In genomic region chr11:44120169-44120568, GRCh38 we compare ENCODE assay signal across 14 cellular contexts. TPM values are rescaled to one million over a fixed set of nuclear protein-coding genes. Genes with fewer than 3 reads are reported as not detected.
DNase-seq lines count a peak whose midpoint lies in the region; ATAC-seq, FAIRE-seq and TF ChIP-seq lines count a peak whose summit lies in the region.
"Had no signal": no experiment of that assay in that cellular context is flagged by ENCODE, and none has a peak within 500 bp of the region (broad histone marks: within the 10 kb centered on the region; RNA-seq: fewer than 3 reads in every experiment).

No MANE protein-coding gene starts in this region.

- POLR2A ChIA-PET in activated CD4-positive, alpha-beta T cell treated with anti-CD3 and anti-CD28 coated beads for 36 hours (lab: Charles Lee), result no interaction called here

- FAIRE-seq in urothelium cell line (lab: Jason Lieb, UNC), result no peak
- FAIRE-seq: GM18507 had no signal

- H3K4me3 ChIP-seq in astrocyte of the cerebellum (ENCODE audit: low read depth, low read length) (no peak overlapping the region), left ventricle myocardium inferior (no peak overlapping the region)
- H3K4me3 ChIP-seq: upper lobe of left lung had no signal

- H3K27me3 ChIP-seq in left ventricle myocardium inferior (ENCODE audit: low read depth), result no peaks in the 10 kb centered on the region
- H3K27me3 ChIP-seq: upper lobe of left lung had no signal

- no peaks in the 10 kb centered on the region for H3K9me3 Mint-ChIP-seq in activated CD4-positive, alpha-beta T cell treated with anti-CD3 and anti-CD28 coated beads for 36 hours (ENCODE audit: low read depth)
- H3K9me3 Mint-ChIP-seq: activated CD4-positive, alpha-beta memory T cell treated with anti-CD3 and anti-CD28 coated beads, Interleukin-2, amount 10 ng/mL, durations not matched to agents 7 days and 5 days; naive thymus-derived CD8-positive, alpha-beta T cell had no signal

- DNase-seq in activated CD4-positive, alpha-beta T cell treated with anti-CD3 and anti-CD28 coated beads for 36 hours, result peak; percentile 13
- no peak for DNase-seq in activated CD4-positive, alpha-beta T cell treated with anti-CD3 and anti-CD28 coated beads for 48 hours
- DNase-seq in astrocyte of the cerebellum (ENCODE audit: low read depth), result no peak
- DNase-seq in left ventricle myocardium inferior, result peak; percentile 30
- peak; percentile 16 for DNase-seq in urothelium cell line (ENCODE audit: low spot score)
- DNase-seq in LoVo (ENCODE audit: low spot score), result no peak
- no peak for DNase-seq in CD1c-positive myeloid dendritic cell (ENCODE audit: extremely low spot score)
- DNase-seq in hypothalamus (lab: John Stamatoyannopoulos, UW), result no peak
- DNase-seq: activated CD4-positive, alpha-beta memory T cell treated with anti-CD3 and anti-CD28 coated beads, Interleukin-2, amount 10 ng/mL, durations not matched to agents 7 days and 5 days; GOT3; naive thymus-derived CD8-positive, alpha-beta T cell; NCI-H1694; upper lobe of left lung had no signal

- TF ChIP-seq CTCF in astrocyte of the cerebellum (IDR thresholded peaks at IDR 0.05; ENCODE audit: low read depth, low read length, missing control alignments) (peak; percentile 40), left ventricle myocardium inferior (IDR thresholded peaks at IDR 0.05; ENCODE audit: borderline replicate concordance) (peak; percentile 73)

- H3K27ac Mint-ChIP-seq in activated CD4-positive, alpha-beta T cell treated with anti-CD3 and anti-CD28 coated beads for 36 hours, result no peak overlapping the region
- H3K27ac Mint-ChIP-seq: activated CD4-positive, alpha-beta memory T cell treated with anti-CD3 and anti-CD28 coated beads, Interleukin-2, amount 10 ng/mL, durations not matched to agents 7 days and 5 days had no signal

- intact Hi-C loops in activated CD4-positive, alpha-beta T cell treated with anti-CD3 and anti-CD28 coated beads for 36 hours (cut with DNase I, micrococcal nuclease), result no loop called here
- intact Hi-C loops in left ventricle myocardium inferior (cut with micrococcal nuclease), result no loop called here

- no peak overlapping the region for H3K4me3 Mint-ChIP-seq in activated CD4-positive, alpha-beta T cell treated with anti-CD3 and anti-CD28 coated beads for 36 hours
- H3K4me3 Mint-ChIP-seq: activated CD4-positive, alpha-beta memory T cell treated with anti-CD3 and anti-CD28 coated beads, Interleukin-2, amount 10 ng/mL, durations not matched to agents 7 days and 5 days; naive thymus-derived CD8-positive, alpha-beta T cell had no signal

- H3K4me1 Mint-ChIP-seq in activated CD4-positive, alpha-beta T cell treated with anti-CD3 and anti-CD28 coated beads for 36 hours, result no peaks in the 10 kb centered on the region
- H3K4me1 Mint-ChIP-seq: activated CD4-positive, alpha-beta memory T cell treated with anti-CD3 and anti-CD28 coated beads, Interleukin-2, amount 10 ng/mL, durations not matched to agents 7 days and 5 days had no signal

- no peaks in the 10 kb centered on the region for H3K27me3 Mint-ChIP-seq in activated CD4-positive, alpha-beta T cell treated with anti-CD3 and anti-CD28 coated beads for 36 hours
- H3K27me3 Mint-ChIP-seq: activated CD4-positive, alpha-beta memory T cell treated with anti-CD3 and anti-CD28 coated beads, Interleukin-2, amount 10 ng/mL, durations not matched to agents 7 days and 5 days; naive thymus-derived CD8-positive, alpha-beta T cell had no signal

- peaks cover 34% of the 10 kb centered on the region for H3K36me3 Mint-ChIP-seq in activated CD4-positive, alpha-beta T cell treated with anti-CD3 and anti-CD28 coated beads for 36 hours (ENCODE audit: low read depth)

- CTCF ChIA-PET in activated CD4-positive, alpha-beta T cell treated with anti-CD3 and anti-CD28 coated beads for 36 hours (lab: Charles Lee), result interaction anchor here (0.7 to 2.2 kb wide), 5 partner anchors 10 to 105 kb away, joined by 3 to 11 read pairs (median 3); partner anchors contain the start of gene EXT2

- no peak for ATAC-seq in activated CD4-positive, alpha-beta T cell treated with anti-CD3 and anti-CD28 coated beads for 36 hours
- ATAC-seq: naive thymus-derived CD8-positive, alpha-beta T cell had no signal

- in situ Hi-C loops in astrocyte of the cerebellum (cut with HindIII; ENCODE audit: low sequenced_read_pairs), result loop anchor here (25.0 kb wide), 1 partner anchor 417 kb away; no protein-coding TSS in a partner anchor

- H3K4me1 ChIP-seq in left ventricle myocardium inferior, result peaks cover 41% of the 10 kb centered on the region
- H3K4me1 ChIP-seq: upper lobe of left lung had no signal

- peaks cover 34% of the 10 kb centered on the region for H3K36me3 ChIP-seq in left ventricle myocardium inferior

- no peaks in the 10 kb centered on the region for H3K9me3 ChIP-seq in left ventricle myocardium inferior (replicated peaks)
- H3K9me3 ChIP-seq: upper lobe of left lung had no signal

- H3K27ac ChIP-seq in left ventricle myocardium inferior (replicated peaks), result peak overlapping the region; percentile 45
- H3K27ac ChIP-seq: upper lobe of left lung had no signal

RNA-seq across cellular contexts. Expression of gene EXT2, which starts 24.7 kb away (rescaled TPM):
- total RNA-seq in activated CD4-positive, alpha-beta T cell treated with anti-CD3 and anti-CD28 coated beads for 36 hours, result 10 to 100 TPM; 18.4 to 20.6 TPM
- 24.5 TPM for total RNA-seq in left ventricle myocardium inferior

RNA-seq across cellular contexts. Expression of gene ACCS, which starts 54.1 kb away (rescaled TPM):
- 1 to 10 TPM; 6.6 to 7.2 TPM for total RNA-seq in activated CD4-positive, alpha-beta T cell treated with anti-CD3 and anti-CD28 coated beads for 36 hours
- 7.9 TPM for total RNA-seq in left ventricle myocardium inferior

Comparison
In these comparisons a context has a peak if more than half of its experiments do, and no peak if none do; other contexts are left out.
1. DNase-seq: peak in activated CD4-positive, alpha-beta T cell treated with anti-CD3 and anti-CD28 coated beads for 36 hours (single experiment), left ventricle myocardium inferior (single experiment) and urothelium cell line (single experiment); none in activated CD4-positive, alpha-beta T cell treated with anti-CD3 and anti-CD28 coated beads for 48 hours (single experiment), astrocyte of the cerebellum (single experiment), LoVo (single experiment), CD1c-positive myeloid dendritic cell (single experiment) and hypothalamus (0 of 51).